ENCODE assay signal across 12 cellular contexts in the genomic region with DNA sequence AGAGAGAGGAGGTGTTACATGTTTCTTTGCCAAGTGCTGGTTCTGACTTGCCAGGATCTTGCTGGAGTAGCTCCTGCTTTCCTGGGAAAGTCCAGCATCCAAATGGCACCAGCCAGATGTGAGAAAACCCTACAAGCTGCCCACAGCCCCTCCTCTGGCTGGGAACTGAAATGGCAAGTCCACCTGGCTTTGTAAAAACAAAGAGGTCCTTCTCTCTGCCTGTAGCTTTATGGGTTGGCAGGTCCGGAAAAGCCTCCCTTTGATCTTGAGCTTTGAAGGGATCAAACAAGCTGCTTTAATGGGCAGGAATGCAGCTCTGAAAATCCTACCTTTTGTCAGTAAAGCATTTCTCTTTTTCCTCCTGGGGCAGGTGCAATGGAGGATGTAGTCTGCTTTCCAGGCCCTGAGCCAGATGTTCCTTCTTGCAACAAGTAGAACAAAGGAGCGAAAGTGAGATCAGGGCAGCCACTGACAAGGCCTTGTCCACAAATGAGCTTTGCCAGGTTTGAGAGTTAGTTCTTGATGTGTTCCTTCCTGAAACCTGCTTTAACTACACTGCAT.
DNase-seq lines count a peak whose midpoint lies in the region; ATAC-seq and TF ChIP-seq lines count a peak whose summit lies in the region.
"Had no signal": no experiment of that assay in that cellular context is flagged by ENCODE, and none has a peak within 500 bp of the region (broad histone marks: within the 10 kb centered on the region; RNA-seq: fewer than 3 reads in every experiment).

No MANE protein-coding gene starts in this region.

- H3K4me1 Mint-ChIP-seq in mesothelial cell of epicardium, result peaks cover 22% of the 10 kb centered on the region
- H3K4me1 Mint-ChIP-seq in activated T-helper 2 cell treated with anti-CD3 and anti-CD28 coated beads, Interferon-gamma antibody, Interleukin-2, Interleukin-4, amounts not matched to agents 10 μg/mL and 5 μg/mL and 100 μg/mL, durations not matched to agents 14 hours and 24 hours and 36 hours (ENCODE audit: low read depth), result no peaks in the 10 kb centered on the region

- H3K27me3 Mint-ChIP-seq in mesothelial cell of epicardium (ENCODE audit: low read depth), result no peaks in the 10 kb centered on the region
- no peaks in the 10 kb centered on the region for H3K27me3 Mint-ChIP-seq in activated T-helper 2 cell treated with anti-CD3 and anti-CD28 coated beads, Interferon-gamma antibody, Interleukin-2, Interleukin-4, amounts not matched to agents 10 μg/mL and 5 μg/mL and 100 μg/mL, durations not matched to agents 14 hours and 24 hours and 36 hours (ENCODE audit: low read depth)
- H3K27me3 Mint-ChIP-seq: dendritic cell treated with granulocyte-macrophage colony-stimulating factor and Interleukin-4, amounts not matched to agents 40 ng/mL and 50 ng/mL, for 4 days had no signal

- intact Hi-C loops in activated T-helper 2 cell treated with anti-CD3 and anti-CD28 coated beads, Interferon-gamma antibody, Interleukin-2, Interleukin-4, amounts not matched to agents 10 μg/mL and 5 μg/mL and 100 μg/mL, durations not matched to agents 14 hours and 24 hours and 36 hours (cut with micrococcal nuclease), result no loop called here

- DNase-seq in NCI-H1092 (lab: John Stamatoyannopoulos, UW) (peak; percentile 10), cerebellum (ENCODE audit: low spot score) (peak; percentile 47), mesothelial cell of epicardium (ENCODE audit: low spot score in 2 of 2, unreplicated experiment in 2 of 2) (no peak), T-helper 1 cell (no peak)
- DNase-seq in activated T-helper 2 cell treated with anti-CD3 and anti-CD28 coated beads, Interferon-gamma antibody, Interleukin-2, Interleukin-4, amounts not matched to agents 10 μg/mL and 5 μg/mL and 100 μg/mL, durations not matched to agents 14 hours and 24 hours and 36 hours (ENCODE audit: low spot score), result no peak
- no peak for DNase-seq in NK-92 treated with Interleukin-12 subunit alpha and Interleukin-12 subunit beta, amount 100 ng/mL, for 24 hours (lab: John Stamatoyannopoulos, UW)
- DNase-seq: activated CD8-positive, alpha-beta memory T cell treated with anti-CD3 and anti-CD28 coated beads, Interleukin-2, amount 50 U/mL, for 48 hours; CD8-positive, alpha-beta T cell; SW 1271 had no signal

- H3K4me3 Mint-ChIP-seq in mesothelial cell of epicardium, result no peak overlapping the region
- H3K4me3 Mint-ChIP-seq in activated T-helper 2 cell treated with anti-CD3 and anti-CD28 coated beads, Interferon-gamma antibody, Interleukin-2, Interleukin-4, amounts not matched to agents 10 μg/mL and 5 μg/mL and 100 μg/mL, durations not matched to agents 14 hours and 24 hours and 36 hours (ENCODE audit: low read depth), result no peak overlapping the region
- H3K4me3 Mint-ChIP-seq: CD8-positive, alpha-beta T cell; dendritic cell treated with granulocyte-macrophage colony-stimulating factor and Interleukin-4, amounts not matched to agents 40 ng/mL and 50 ng/mL, for 4 days had no signal

- peaks cover 8% of the 10 kb centered on the region for H3K9me3 Mint-ChIP-seq in mesothelial cell of epicardium
- peaks cover 4% of the 10 kb centered on the region for H3K9me3 Mint-ChIP-seq in activated T-helper 2 cell treated with anti-CD3 and anti-CD28 coated beads, Interferon-gamma antibody, Interleukin-2, Interleukin-4, amounts not matched to agents 10 μg/mL and 5 μg/mL and 100 μg/mL, durations not matched to agents 14 hours and 24 hours and 36 hours

- no peaks in the 10 kb centered on the region for H3K36me3 Mint-ChIP-seq in mesothelial cell of epicardium
- no peaks in the 10 kb centered on the region for H3K36me3 Mint-ChIP-seq in activated T-helper 2 cell treated with anti-CD3 and anti-CD28 coated beads, Interferon-gamma antibody, Interleukin-2, Interleukin-4, amounts not matched to agents 10 μg/mL and 5 μg/mL and 100 μg/mL, durations not matched to agents 14 hours and 24 hours and 36 hours (ENCODE audit: low read depth)
- H3K36me3 Mint-ChIP-seq: CD8-positive, alpha-beta T cell had no signal

- TF ChIP-seq CTCF in C4-2B (conservative IDR thresholded peaks at IDR 0.05) (peak; percentile 12), mesothelial cell of epicardium (IDR thresholded peaks at IDR 0.05; ENCODE audit: unreplicated experiment) (no peak)

- H3K27ac ChIP-seq in C4-2B, result no peak overlapping the region

- H3K27ac Mint-ChIP-seq in mesothelial cell of epicardium, result peak overlapping the region; percentile 25
- no peak overlapping the region for H3K27ac Mint-ChIP-seq in activated T-helper 2 cell treated with anti-CD3 and anti-CD28 coated beads, Interferon-gamma antibody, Interleukin-2, Interleukin-4, amounts not matched to agents 10 μg/mL and 5 μg/mL and 100 μg/mL, durations not matched to agents 14 hours and 24 hours and 36 hours
- H3K27ac Mint-ChIP-seq: CD8-positive, alpha-beta T cell; dendritic cell treated with granulocyte-macrophage colony-stimulating factor and Interleukin-4, amounts not matched to agents 40 ng/mL and 50 ng/mL, for 4 days had no signal

- ATAC-seq in GM21367 (IDR thresholded peaks at IDR 0.05; ENCODE audit: unreplicated experiment), result no peak
- ATAC-seq: CD8-positive, alpha-beta T cell had no signal

Comparison
In these comparisons a context has a peak if more than half of its experiments do, and no peak if none do; other contexts are left out.
1. DNase-seq: peak in NCI-H1092 (single experiment) and cerebellum (single experiment); none in mesothelial cell of epicardium (0 of 2), T-helper 1 cell (0 of 5), activated T-helper 2 cell treated with anti-CD3 and anti-CD28 coated beads, Interferon-gamma antibody, Interleukin-2, Interleukin-4, amounts not matched to agents 10 μg/mL and 5 μg/mL and 100 μg/mL, durations not matched to agents 14 hours and 24 hours and 36 hours (single experiment) and NK-92 treated with Interleukin-12 subunit alpha and Interleukin-12 subunit beta, amount 100 ng/mL, for 24 hours (single experiment).